ENCODE assay signal across 24 cellular contexts in the genomic region with DNA sequence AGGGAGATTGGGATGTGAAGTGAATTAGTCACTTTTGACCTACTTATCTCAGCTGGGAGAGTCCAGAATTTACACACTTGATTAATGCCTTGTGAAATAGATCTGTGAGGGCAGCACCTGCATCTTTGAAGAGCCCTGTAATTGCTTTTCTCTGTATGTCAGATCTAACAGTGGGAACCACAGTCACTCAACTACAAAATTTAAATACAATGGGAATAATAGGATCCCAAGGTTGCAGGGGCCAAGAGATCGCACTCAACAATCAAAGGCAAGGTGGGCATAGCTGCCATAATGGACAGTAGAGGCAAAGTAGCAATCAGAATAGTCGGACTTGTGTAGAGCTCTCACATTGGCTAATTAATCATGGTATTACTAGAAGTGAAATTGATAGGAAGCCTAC.
"Had no signal": no experiment of that assay in that cellular context is flagged by ENCODE, and none has a peak within 500 bp of the region (broad histone marks: within the 10 kb centered on the region; RNA-seq: fewer than 3 reads in every experiment).

No MANE protein-coding gene starts in this region.

- H3K4me3 ChIP-seq: stomach, suprapubic skin, testis, thoracic aorta, thyroid gland, tibial artery, tibial nerve, transverse colon, upper lobe of left lung, upper lobe of right lung, uterus, vagina had no signal

- H3K9me3 ChIP-seq: testis, thyroid gland, uterus, vagina had no signal

- H3K27ac ChIP-seq: stomach, suprapubic skin, testis, thoracic aorta, thyroid gland, tibial artery, tibial nerve, transverse colon, upper lobe of left lung, upper lobe of right lung, uterus, vagina had no signal

- H3K4me1 ChIP-seq: stomach, testis, thyroid gland, tibial artery, tibial nerve, transverse colon, upper lobe of left lung, upper lobe of right lung, uterus, vagina had no signal

- DNase-seq: stimulated activated CD4-positive, alpha-beta T cell treated with anti-CD3 and anti-CD28 coated beads, Interleukin-2, amount 100 ng/mL, for 48 hours; stimulated activated CD4-positive, alpha-beta T cell treated with anti-CD3 and anti-CD28 coated beads, Interleukin-4, amount 100 ng/mL, for 1 hour; stimulated activated CD4-positive, alpha-beta T cell treated with anti-CD3 and anti-CD28 coated beads, Interleukin-4, amount 100 ng/mL, for 24 hours; stimulated activated CD4-positive, alpha-beta T cell treated with anti-CD3 and anti-CD28 coated beads, Interleukin-4, amount 100 ng/mL, for 4 hours; stimulated activated CD8-positive, alpha-beta memory T cell treated with anti-CD3 and anti-CD28 coated beads, Interleukin-4, amount 100 ng/mL, for 48 hours; stimulated activated naive B cell treated with anti-CD40 and anti-IgM and Interleukin-4, amounts not matched to agents 10 μg/mL and 1 μg/mL and 100 μg/mL, for 72 hours; stimulated activated naive CD4-positive, alpha-beta T cell; stimulated activated naive CD4-positive, alpha-beta T cell treated with Interleukin-2 at 50 U/mL for 16 hours; stimulated activated naive CD8-positive, alpha-beta T cell treated with anti-CD3 and anti-CD28 coated beads, Interleukin-15, amount 100 ng/mL, for 72 hours; stimulated activated naive CD8-positive, alpha-beta T cell treated with anti-CD3 and anti-CD28 coated beads, Interleukin-15, Interleukin-2, amounts not matched to agents 100 U/mL and 50 U/mL, for 24 hours; stomach; substantia nigra; testis; thyroid gland; tibial artery; transverse colon; trophoblast cell; upper lobe of left lung; upper lobe of right lung; uterus had no signal

- H3K36me3 ChIP-seq: stomach, suprapubic skin, thoracic aorta, thyroid gland, tibial artery, tibial nerve, transverse colon, upper lobe of left lung, upper lobe of right lung, uterus, vagina had no signal
